1 cellular context compared by ENCODE assay signal in genomic region chr3:134038716-134039115, GRCh38.
TF ChIP-seq lines count a peak whose summit lies in the region.

No MANE protein-coding gene starts in this region.

TF ChIP-seq in IMR-90, 13 proteins besides CTCF, POLR2A, EP300 and RAD21 (continued from another document):
- TF ChIP-seq, protein P1, sequence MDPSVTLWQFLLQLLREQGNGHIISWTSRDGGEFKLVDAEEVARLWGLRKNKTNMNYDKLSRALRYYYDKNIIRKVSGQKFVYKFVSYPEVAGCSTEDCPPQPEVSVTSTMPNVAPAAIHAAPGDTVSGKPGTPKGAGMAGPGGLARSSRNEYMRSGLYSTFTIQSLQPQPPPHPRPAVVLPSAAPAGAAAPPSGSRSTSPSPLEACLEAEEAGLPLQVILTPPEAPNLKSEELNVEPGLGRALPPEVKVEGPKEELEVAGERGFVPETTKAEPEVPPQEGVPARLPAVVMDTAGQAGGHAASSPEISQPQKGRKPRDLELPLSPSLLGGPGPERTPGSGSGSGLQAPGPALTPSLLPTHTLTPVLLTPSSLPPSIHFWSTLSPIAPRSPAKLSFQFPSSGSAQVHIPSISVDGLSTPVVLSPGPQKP (IDR thresholded peaks at IDR 0.05; ENCODE audit: borderline replicate concordance, low read depth, low read length): no peak
- TF ChIP-seq MXI1 (IDR thresholded peaks at IDR 0.05; ENCODE audit: borderline replicate concordance, low read depth, low read length): no peak
- TF ChIP-seq FOS (IDR thresholded peaks at IDR 0.05; ENCODE audit: low read depth, low read length): no peak
